ENCODE assay signal across 2 cellular contexts in the genomic region with DNA sequence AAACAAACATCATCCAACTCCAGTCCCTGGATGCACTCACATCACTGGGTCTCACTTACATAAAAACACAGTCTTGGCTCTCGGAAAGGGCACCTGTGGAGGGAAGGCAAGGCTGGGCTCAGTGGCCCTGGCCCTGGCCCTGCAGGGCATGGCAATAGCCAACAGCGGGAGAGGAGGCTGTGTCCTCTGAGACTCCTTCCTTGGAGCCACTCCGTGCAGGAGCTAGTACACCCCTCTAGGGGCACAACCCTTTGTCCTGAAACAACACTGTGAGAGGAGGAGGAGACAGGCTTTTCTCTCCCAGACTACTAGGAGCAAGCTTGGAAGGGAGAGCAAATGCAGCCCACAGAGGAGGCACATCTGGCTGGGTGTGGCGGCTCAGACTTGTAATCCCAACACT.
TF ChIP-seq lines count a peak whose summit lies in the region.

No MANE protein-coding gene starts in this region.

TF ChIP-seq in A549, 52 proteins besides CTCF, POLR2A, EP300 and RAD21:
- TF ChIP-seq RARB (CRISPR knock-in tag; IDR thresholded peaks at IDR 0.05) (no peak), RCOR1 (IDR thresholded peaks at IDR 0.05; ENCODE audit: low read depth, low read length) (no peak), HOXA7 (CRISPR knock-in tag; IDR thresholded peaks at IDR 0.05) (no peak), POLR2AphosphoS2 (conservative IDR thresholded peaks at IDR 0.05; ENCODE audit: low read length) (no peak)

TF ChIP-seq in HCT116, 20 proteins besides CTCF, POLR2A, EP300 and RAD21:
- TF ChIP-seq ZNF274 (IDR thresholded peaks at IDR 0.05; ENCODE audit: low read depth, low read length) (no peak), CBX3 (IDR thresholded peaks at IDR 0.05; ENCODE audit: low read depth) (no peak), ELF1 (IDR thresholded peaks at IDR 0.05; ENCODE audit: borderline replicate concordance, low read depth) (no peak), FOSL1 (IDR thresholded peaks at IDR 0.05; ENCODE audit: low read depth) (no peak), SRF (IDR thresholded peaks at IDR 0.05; ENCODE audit: low read depth) (no peak), SIN3A (IDR thresholded peaks at IDR 0.05; ENCODE audit: low read depth) (no peak), ATF3 (IDR thresholded peaks at IDR 0.05) (no peak), POLR2AphosphoS5 (IDR thresholded peaks at IDR 0.05; ENCODE audit: low read depth, low read length) (no peak), EGR1 (IDR thresholded peaks at IDR 0.05; ENCODE audit: low read depth) (no peak), YY1 (IDR thresholded peaks at IDR 0.05; ENCODE audit: extremely low read depth, insufficient replicate concordance, low read depth, low read length) (no peak), CEBPB (IDR thresholded peaks at IDR 0.05; ENCODE audit: low read depth) (no peak), EZH2phosphoT487 (IDR thresholded peaks at IDR 0.05; ENCODE audit: borderline replicate concordance) (no peak), MAX (IDR thresholded peaks at IDR 0.05) (no peak), ZFX (IDR thresholded peaks at IDR 0.05) (no peak), ZBTB33 (IDR thresholded peaks at IDR 0.05; ENCODE audit: extremely low read depth, insufficient replicate concordance, low read length) (no peak), SP1 (IDR thresholded peaks at IDR 0.05; ENCODE audit: low read depth) (no peak), JUND (IDR thresholded peaks at IDR 0.05) (no peak), TCF7L2 (IDR thresholded peaks at IDR 0.05; ENCODE audit: borderline replicate concordance, extremely low read depth, insufficient read depth, insufficient read length) (no peak)
- TF ChIP-seq, protein P1, sequence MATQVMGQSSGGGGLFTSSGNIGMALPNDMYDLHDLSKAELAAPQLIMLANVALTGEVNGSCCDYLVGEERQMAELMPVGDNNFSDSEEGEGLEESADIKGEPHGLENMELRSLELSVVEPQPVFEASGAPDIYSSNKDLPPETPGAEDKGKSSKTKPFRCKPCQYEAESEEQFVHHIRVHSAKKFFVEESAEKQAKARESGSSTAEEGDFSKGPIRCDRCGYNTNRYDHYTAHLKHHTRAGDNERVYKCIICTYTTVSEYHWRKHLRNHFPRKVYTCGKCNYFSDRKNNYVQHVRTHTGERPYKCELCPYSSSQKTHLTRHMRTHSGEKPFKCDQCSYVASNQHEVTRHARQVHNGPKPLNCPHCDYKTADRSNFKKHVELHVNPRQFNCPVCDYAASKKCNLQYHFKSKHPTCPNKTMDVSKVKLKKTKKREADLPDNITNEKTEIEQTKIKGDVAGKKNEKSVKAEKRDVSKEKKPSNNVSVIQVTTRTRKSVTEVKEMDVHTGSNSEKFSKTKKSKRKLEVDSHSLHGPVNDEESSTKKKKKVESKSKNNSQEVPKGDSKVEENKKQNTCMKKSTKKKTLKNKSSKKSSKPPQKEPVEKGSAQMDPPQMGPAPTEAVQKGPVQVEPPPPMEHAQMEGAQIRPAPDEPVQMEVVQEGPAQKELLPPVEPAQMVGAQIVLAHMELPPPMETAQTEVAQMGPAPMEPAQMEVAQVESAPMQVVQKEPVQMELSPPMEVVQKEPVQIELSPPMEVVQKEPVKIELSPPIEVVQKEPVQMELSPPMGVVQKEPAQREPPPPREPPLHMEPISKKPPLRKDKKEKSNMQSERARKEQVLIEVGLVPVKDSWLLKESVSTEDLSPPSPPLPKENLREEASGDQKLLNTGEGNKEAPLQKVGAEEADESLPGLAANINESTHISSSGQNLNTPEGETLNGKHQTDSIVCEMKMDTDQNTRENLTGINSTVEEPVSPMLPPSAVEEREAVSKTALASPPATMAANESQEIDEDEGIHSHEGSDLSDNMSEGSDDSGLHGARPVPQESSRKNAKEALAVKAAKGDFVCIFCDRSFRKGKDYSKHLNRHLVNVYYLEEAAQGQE (IDR thresholded peaks at IDR 0.05; ENCODE audit: low read depth): no peak
